8 cellular contexts compared by ENCODE assay signal in genomic region chr1:17438176-17438976, GRCh38. TPM values are rescaled to one million over a fixed set of nuclear protein-coding genes. Genes with fewer than 3 reads are reported as not detected.
DNase-seq lines count a peak whose midpoint lies in the region; ATAC-seq and TF ChIP-seq lines count a peak whose summit lies in the region.

No MANE protein-coding gene starts in this region.

- peak overlapping the region; percentile 88 to 91 for H3K4me3 Mint-ChIP-seq in activated T-cell treated with anti-CD3 and anti-CD28 coated beads, Interleukin-2, amount 50 U/mL, for 72 hours
- H3K4me3 Mint-ChIP-seq in naive thymus-derived CD4-positive, alpha-beta T cell, result peak overlapping the region; percentile 92 to 99 (median 96)

- H3K4me2 ChIP-seq in PC-3 (ENCODE audit: low read length), result peak overlapping the region; percentile 99

- no peak for TF ChIP-seq CTCF in PC-3 (conservative IDR thresholded peaks at IDR 0.05; ENCODE audit: low read depth, low read length)

- H3K9me2 ChIP-seq in PC-3 (replicated peaks; ENCODE audit: low read length), result no peaks in the 10 kb centered on the region

- peaks cover 66% of the 10 kb centered on the region for H3K4me1 Mint-ChIP-seq in activated T-cell treated with anti-CD3 and anti-CD28 coated beads, Interleukin-2, amount 50 U/mL, for 72 hours (ENCODE audit: low read depth)
- peaks cover 22 to 62% (median 54%) of the 10 kb centered on the region in 7 donors for H3K4me1 Mint-ChIP-seq in naive thymus-derived CD4-positive, alpha-beta T cell

- H3F3A ChIP-seq in PC-3 (ENCODE audit: low read length, unreplicated experiment), result no peaks in the 10 kb centered on the region

- peak overlapping the region; percentile 90 for H3K27ac ChIP-seq in PC-3 (ENCODE audit: low read length)
- H3K27ac ChIP-seq in naive thymus-derived CD4-positive, alpha-beta T cell (ENCODE audit: low read depth, low read length), result peak overlapping the region; percentile 86

- peak; percentile 34 to 36 for DNase-seq in SHP77 (lab: John Stamatoyannopoulos, UW)
- DNase-seq in SHP77 treated with DMSO at 0.1 percent for 48 hours (lab: John Stamatoyannopoulos, UW), result no peak
- DNase-seq in PC-3, result peak; percentile 53
- peak; percentile 82 for DNase-seq in activated T-cell treated with anti-CD3 and anti-CD28 coated beads, Interleukin-2, amount 50 U/mL, for 72 hours
- peak; percentile 39 for DNase-seq in fibroblast of gingiva (ENCODE audit: low read depth)
- peak; percentile 30 to 88 (median 47) for DNase-seq in naive thymus-derived CD4-positive, alpha-beta T cell
- peak; percentile 30 to 57 (median 46) for DNase-seq in stimulated activated naive CD4-positive, alpha-beta T cell (lab: John Stamatoyannopoulos, UW)

- H3K27me3 ChIP-seq in PC-3 (ENCODE audit: low read length), result no peaks in the 10 kb centered on the region
- H3K27me3 ChIP-seq in naive thymus-derived CD4-positive, alpha-beta T cell (ENCODE audit: control insufficient read depth in 2 of 2, insufficient read depth in 2 of 2, low read length in 2 of 2), result no peaks in the 10 kb centered on the region

- no TSS peak for BruUV-seq in PC-3 (replicated peaks; lab: Mats Ljungman, UMichigan)

- H3K36me3 ChIP-seq in PC-3 (ENCODE audit: low read depth, low read length), result peaks cover 26% of the 10 kb centered on the region
- H3K36me3 ChIP-seq in naive thymus-derived CD4-positive, alpha-beta T cell (ENCODE audit: control insufficient read depth in 2 of 3, insufficient read depth in 3 of 3, low read length in 3 of 3), result peaks cover 0 to 27% (median 0%) of the 10 kb centered on the region in 3 experiments

- H3K9me3 Mint-ChIP-seq in activated T-cell treated with anti-CD3 and anti-CD28 coated beads, Interleukin-2, amount 50 U/mL, for 72 hours, result no peaks in the 10 kb centered on the region
- H3K9me3 Mint-ChIP-seq in naive thymus-derived CD4-positive, alpha-beta T cell, result no peaks in the 10 kb centered on the region

- peak overlapping the region; percentile 100 for H3K9ac ChIP-seq in PC-3 (ENCODE audit: low read length)

- H3K4me1 ChIP-seq in PC-3 (ENCODE audit: insufficient read depth, low read length), result peaks cover 41% of the 10 kb centered on the region
- H3K4me1 ChIP-seq in naive thymus-derived CD4-positive, alpha-beta T cell (ENCODE audit: control insufficient read depth in 2 of 2, insufficient read depth in 2 of 2, low read length in 2 of 2), result peaks cover 14 to 19% of the 10 kb centered on the region in 2 donors

- peaks cover 60% of the 10 kb centered on the region for H3K79me2 ChIP-seq in PC-3 (ENCODE audit: low read length)

- H3K36me3 Mint-ChIP-seq in activated T-cell treated with anti-CD3 and anti-CD28 coated beads, Interleukin-2, amount 50 U/mL, for 72 hours (ENCODE audit: insufficient read depth in 2 of 2), result peaks cover 11 to 27% of the 10 kb centered on the region in 2 donors
- H3K36me3 Mint-ChIP-seq in naive thymus-derived CD4-positive, alpha-beta T cell, result peaks cover 0 to 13% (median 0%) of the 10 kb centered on the region in 5 donors

- peaks cover 3% of the 10 kb centered on the region for H3K27me3 Mint-ChIP-seq in activated T-cell treated with anti-CD3 and anti-CD28 coated beads, Interleukin-2, amount 50 U/mL, for 72 hours (ENCODE audit: low read depth)
- H3K27me3 Mint-ChIP-seq in naive thymus-derived CD4-positive, alpha-beta T cell, result no peaks in the 10 kb centered on the region

- H3K9me3 ChIP-seq in PC-3 (ENCODE audit: low read length), result no peaks in the 10 kb centered on the region
- no peaks in the 10 kb centered on the region for H3K9me3 ChIP-seq in naive thymus-derived CD4-positive, alpha-beta T cell (ENCODE audit: control insufficient read depth in 2 of 3, low read length in 3 of 3)

- intact Hi-C loops in PC-3 (cut with micrococcal nuclease), result no loop called here
- intact Hi-C loops in naive thymus-derived CD4-positive, alpha-beta T cell (cut with micrococcal nuclease), result loop anchor here (2.0 to 5.0 kb wide), 6 partner anchors 18 to 1911 kb away; partner anchors contain the start of genes DNAJC16 (in 2 of the 2), IFFO2 (in 1 of the 2) and SDHB (in 1 of the 2)

- POLR2A ChIA-PET in PC-3 (lab: Charles Lee; ENCODE audit: unreplicated experiment), result no interaction called here
- POLR2A ChIA-PET in naive thymus-derived CD4-positive, alpha-beta T cell (lab: Charles Lee), result interaction anchor here (0.6 to 1.7 kb wide), 4 partner anchors 19 to 534 kb away, joined by 3 to 7 read pairs (median 6); no protein-coding TSS in a partner anchor

- peaks cover 38% of the 10 kb centered on the region for H4K20me1 ChIP-seq in PC-3 (ENCODE audit: low read length)

- H3K4me3 ChIP-seq in PC-3 (ENCODE audit: low read length), result peak overlapping the region; percentile 99
- peak overlapping the region; percentile 94 for H3K4me3 ChIP-seq in naive thymus-derived CD4-positive, alpha-beta T cell (ENCODE audit: low read length)

- CTCF ChIA-PET in PC-3 (lab: Charles Lee), result interaction anchor here (0.6 to 1.0 kb wide), 2 partner anchors 169 to 1002 kb away, joined by 3 to 5 read pairs; no protein-coding TSS in a partner anchor
- CTCF ChIA-PET in naive thymus-derived CD4-positive, alpha-beta T cell (lab: Charles Lee), result interaction anchor here (1.1 kb wide), 1 partner anchor 13 kb away, joined by 3 read pairs; no protein-coding TSS in a partner anchor

- H2AFZ ChIP-seq in PC-3 (ENCODE audit: low read length), result peak overlapping the region; percentile 89

- ATAC-seq in HG03354 (IDR thresholded peaks at IDR 0.05; ENCODE audit: poor library complexity, severe bottlenecking, unreplicated experiment) (peak; percentile 52), PC-3 (peak; percentile 35)
- peak; percentile 51 to 52 for ATAC-seq in activated T-cell treated with anti-CD3 and anti-CD28 coated beads, Interleukin-2, amount 50 U/mL, for 72 hours (replicated peaks in 1 of 2)
- ATAC-seq in naive thymus-derived CD4-positive, alpha-beta T cell, result peak; percentile 42

- peak overlapping the region; percentile 97 for H3K27ac Mint-ChIP-seq in activated T-cell treated with anti-CD3 and anti-CD28 coated beads, Interleukin-2, amount 50 U/mL, for 72 hours
- H3K27ac Mint-ChIP-seq in naive thymus-derived CD4-positive, alpha-beta T cell, result peak overlapping the region; percentile 87 to 98 (median 96)

RNA-seq across cellular contexts. Expression of gene RCC2, which starts 1.1 kb away (rescaled TPM):
- total RNA-seq in PC-3 (2014; rRNA removed), result 82.7 and 95.2 TPM in 2 replicates
- 100 to 1,000 TPM; 217 to 272 TPM for total RNA-seq in activated T-cell treated with anti-CD3 and anti-CD28 coated beads, Interleukin-2, amount 50 U/mL, for 72 hours
- 100 to 1,000 TPM in 1 of 5 experiments, 10 to 100 TPM in 4; 42.1 to 130 (median 46.0) TPM for total RNA-seq in naive thymus-derived CD4-positive, alpha-beta T cell
- 10 to 100 TPM; 12.0 to 21.7 TPM for polyA plus RNA-seq in naive thymus-derived CD4-positive, alpha-beta T cell
